8 cellular contexts compared by ENCODE assay signal in the genomic region with DNA sequence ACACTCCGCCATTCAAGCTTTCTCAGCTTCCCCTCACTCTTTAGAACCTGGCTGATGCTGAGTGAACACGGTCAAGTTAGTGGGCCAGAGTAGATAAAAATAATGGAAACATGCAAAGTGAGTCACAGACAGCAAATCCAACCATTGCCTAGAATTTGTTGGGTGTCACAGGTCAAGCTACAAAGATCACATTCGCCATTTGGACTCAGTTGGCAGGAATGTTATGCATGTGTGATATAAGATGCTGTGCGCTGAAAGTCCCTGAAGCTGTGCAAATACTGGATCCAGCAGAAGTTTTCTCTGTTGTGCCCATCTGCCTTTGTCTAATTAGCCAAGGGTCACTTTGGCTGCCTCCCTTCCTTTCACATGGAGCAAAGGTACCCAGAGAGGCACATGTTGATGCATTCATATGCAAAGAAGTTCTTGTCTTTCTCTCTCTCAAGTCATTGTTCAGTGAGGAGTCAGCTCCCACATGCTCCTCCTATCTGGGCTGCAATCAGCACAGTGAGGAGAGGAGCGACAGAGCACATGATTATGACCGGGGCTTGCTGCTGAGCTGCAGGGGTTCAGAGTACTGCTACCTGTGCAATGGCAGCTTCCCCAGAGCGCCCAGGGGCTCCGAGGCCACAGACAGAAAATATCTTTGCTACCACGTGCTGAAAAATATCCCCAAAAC. TPM values are rescaled to one million over a fixed set of nuclear protein-coding genes. Genes with fewer than 3 reads are reported as not detected.
DNase-seq lines count a peak whose midpoint lies in the region; TF ChIP-seq lines count a peak whose summit lies in the region.

No MANE protein-coding gene starts in this region.

- peak overlapping the region; percentile 30 for H3K27ac ChIP-seq in left ventricle myocardium inferior (replicated peaks)
- H3K27ac ChIP-seq in brain microvascular endothelial cell, result peak overlapping the region; percentile 30

- intact Hi-C loops in left ventricle myocardium inferior (cut with micrococcal nuclease) (no loop called here), cardiac septum (cut with DNase I) (no loop called here)

- TF ChIP-seq CTCF in left ventricle myocardium inferior (IDR thresholded peaks at IDR 0.05; ENCODE audit: borderline replicate concordance) (no peak), brain microvascular endothelial cell (IDR thresholded peaks at IDR 0.05; ENCODE audit: low read depth, low read length, missing control alignments) (no peak)

- peaks cover 10% of the 10 kb centered on the region for H3K36me3 Mint-ChIP-seq in IgD-negative memory B cell

- no peak for DNase-seq in left ventricle myocardium inferior
- DNase-seq in cardiac septum (ENCODE audit: low spot score), result no peak
- DNase-seq in brain microvascular endothelial cell, result peak; percentile 65
- DNase-seq in stimulated activated CD4-positive, alpha-beta T cell treated with anti-CD3 and anti-CD28 coated beads, Interleukin-4, amount 100 ng/mL, for 24 hours, result peak; percentile 48
- DNase-seq in KBM-7, result no peak
- no peak for DNase-seq in effector CD4-positive, alpha-beta T cell
- DNase-seq in GM03348 (ENCODE audit: low spot score), result no peak

- no peaks in the 10 kb centered on the region for H3K9me3 Mint-ChIP-seq in IgD-negative memory B cell

- no peaks in the 10 kb centered on the region for H3K27me3 Mint-ChIP-seq in IgD-negative memory B cell

- peak overlapping the region; percentile 90 to 97 (median 96) for H3K27ac Mint-ChIP-seq in IgD-negative memory B cell

- H3K27me3 ChIP-seq in left ventricle myocardium inferior (ENCODE audit: low read depth) (no peaks in the 10 kb centered on the region), brain microvascular endothelial cell (replicated peaks) (no peaks in the 10 kb centered on the region)

- H3K36me3 ChIP-seq in left ventricle myocardium inferior (no peaks in the 10 kb centered on the region), brain microvascular endothelial cell (replicated peaks) (no peaks in the 10 kb centered on the region)

- peak overlapping the region; percentile 71 to 95 (median 84) for H3K4me3 Mint-ChIP-seq in IgD-negative memory B cell

- in situ Hi-C loops in brain microvascular endothelial cell (cut with HindIII; ENCODE audit: low pct_ligation_motif_present, low sequenced_read_pairs) (no loop called here), KBM-7 (cut with MboI; ENCODE audit: low pct_unique_long_range_greater_than_20kb, low sequenced_read_pairs) (no loop called here)

- no peak overlapping the region for H3K4me3 ChIP-seq in left ventricle myocardium inferior
- H3K4me3 ChIP-seq in brain microvascular endothelial cell (ENCODE audit: low read depth, low read length), result no peak overlapping the region

- peaks cover 77 to 89% (median 84%) of the 10 kb centered on the region in 3 donors for H3K4me1 Mint-ChIP-seq in IgD-negative memory B cell

- peaks cover 96% of the 10 kb centered on the region for H3K4me1 ChIP-seq in left ventricle myocardium inferior

- H3K9me3 ChIP-seq in left ventricle myocardium inferior (replicated peaks), result no peaks in the 10 kb centered on the region

RNA-seq across cellular contexts. Expression of gene FLI1, which starts 39.7 kb away (rescaled TPM):
- total RNA-seq in left ventricle myocardium inferior (16.4 TPM), cardiac septum (18.9 TPM)
- polyA plus RNA-seq in IgD-negative memory B cell, result 113 TPM

Comparison
In these comparisons a context has a peak if more than half of its experiments do, and no peak if none do; other contexts are left out.
1. DNase-seq: peak in brain microvascular endothelial cell (single experiment) and stimulated activated CD4-positive, alpha-beta T cell treated with anti-CD3 and anti-CD28 coated beads, Interleukin-4, amount 100 ng/mL, for 24 hours (single experiment); none in left ventricle myocardium inferior (single experiment), cardiac septum (single experiment), KBM-7 (single experiment), effector CD4-positive, alpha-beta T cell (single experiment) and GM03348 (single experiment).